ENCODE assay signal across 17 cellular contexts in genomic region chr6:47977314-47977713, GRCh38.
A peak's percentile ranks its signal among the peaks of the same experiment; 100 is the strongest.
DNase-seq lines count a peak whose midpoint lies in the region; ATAC-seq and TF ChIP-seq lines count a peak whose summit lies in the region.
"Had no signal": no experiment of that assay in that cellular context is flagged by ENCODE, and none has a peak within 500 bp of the region (broad histone marks: within the 10 kb centered on the region; RNA-seq: fewer than 3 reads in every experiment).

No MANE protein-coding gene starts in this region.

- no peak for TF ChIP-seq CTCF in cardiac muscle cell (IDR thresholded peaks at IDR 0.05; ENCODE audit: low read depth, low read length)

- H3K27ac ChIP-seq in cardiac muscle cell = peak overlapping the region; percentile 60
- H3K27ac ChIP-seq in SJCRH30 = no peak overlapping the region
- H3K27ac ChIP-seq: BLaER1, Peyer's patch had no signal

- H3K27me3 ChIP-seq in cardiac muscle cell (no peaks in the 10 kb centered on the region), SJCRH30 (no peaks in the 10 kb centered on the region)
- H3K27me3 ChIP-seq: BLaER1, Peyer's patch had no signal

- DNase-seq in cardiac muscle cell (ENCODE audit: low read depth in 1 of 2, low spot score in 1 of 2) (peak in 1 of 2 donors; percentile 66), left ventricle myocardium superior (no peak), SJCRH30 (peak; percentile 2 to 37), iPS-NIHi11 (ENCODE audit: low spot score) (peak; percentile 20), renal cortical epithelial cell (ENCODE audit: low read depth) (peak; percentile 2)
- no peak for DNase-seq in activated CD4-positive, alpha-beta T cell treated with anti-CD3 and anti-CD28 coated beads for 48 hours
- DNase-seq in activated T-cell treated with anti-CD3 and anti-CD28 coated beads, Interleukin-2, amount 50 U/mL, for 48 hours = no peak
- DNase-seq: CD4-positive, alpha-beta memory T cell; DMS79; NCI-H1694 treated with DMSO at 0.1 percent for 48 hours; NCI-H226; NCI-H524; Peyer's patch; SW 1271 had no signal

- ATAC-seq in left ventricle myocardium superior (no peak), GM21526 (IDR thresholded peaks at IDR 0.05; ENCODE audit: low FRiP score, unreplicated experiment) (no peak)

- no peaks in the 10 kb centered on the region for H3K36me3 ChIP-seq in cardiac muscle cell
- no peaks in the 10 kb centered on the region for H3K36me3 ChIP-seq in SJCRH30
- H3K36me3 ChIP-seq: BLaER1, HAP-1, Peyer's patch had no signal

- H3K4me3 ChIP-seq in cardiac muscle cell (no peak overlapping the region), SJCRH30 (no peak overlapping the region)
- H3K4me3 ChIP-seq: BLaER1, HAP-1, Peyer's patch had no signal

- intact Hi-C loops in left ventricle myocardium superior (cut with micrococcal nuclease) = no loop called here

- H3K4me1 ChIP-seq in cardiac muscle cell (ENCODE audit: low read depth) = peaks cover 7% of the 10 kb centered on the region
- H3K4me1 ChIP-seq in SJCRH30 = no peaks in the 10 kb centered on the region
- H3K4me1 ChIP-seq: HAP-1, Peyer's patch had no signal

- H3K9me3 ChIP-seq in cardiac muscle cell (ENCODE audit: low read depth) (no peaks in the 10 kb centered on the region), SJCRH30 (replicated peaks) (no peaks in the 10 kb centered on the region)
- H3K9me3 ChIP-seq: BLaER1, HAP-1, Peyer's patch had no signal

Comparison
In these comparisons a context has a peak if more than half of its experiments do, and no peak if none do; other contexts are left out.
1. DNase-seq: peak in SJCRH30 (2 of 2), iPS-NIHi11 (single experiment) and renal cortical epithelial cell (single experiment); none in left ventricle myocardium superior (single experiment), activated CD4-positive, alpha-beta T cell treated with anti-CD3 and anti-CD28 coated beads for 48 hours (single experiment) and activated T-cell treated with anti-CD3 and anti-CD28 coated beads, Interleukin-2, amount 50 U/mL, for 48 hours (0 of 2).